8 cellular contexts compared by ENCODE assay signal in the genomic region with DNA sequence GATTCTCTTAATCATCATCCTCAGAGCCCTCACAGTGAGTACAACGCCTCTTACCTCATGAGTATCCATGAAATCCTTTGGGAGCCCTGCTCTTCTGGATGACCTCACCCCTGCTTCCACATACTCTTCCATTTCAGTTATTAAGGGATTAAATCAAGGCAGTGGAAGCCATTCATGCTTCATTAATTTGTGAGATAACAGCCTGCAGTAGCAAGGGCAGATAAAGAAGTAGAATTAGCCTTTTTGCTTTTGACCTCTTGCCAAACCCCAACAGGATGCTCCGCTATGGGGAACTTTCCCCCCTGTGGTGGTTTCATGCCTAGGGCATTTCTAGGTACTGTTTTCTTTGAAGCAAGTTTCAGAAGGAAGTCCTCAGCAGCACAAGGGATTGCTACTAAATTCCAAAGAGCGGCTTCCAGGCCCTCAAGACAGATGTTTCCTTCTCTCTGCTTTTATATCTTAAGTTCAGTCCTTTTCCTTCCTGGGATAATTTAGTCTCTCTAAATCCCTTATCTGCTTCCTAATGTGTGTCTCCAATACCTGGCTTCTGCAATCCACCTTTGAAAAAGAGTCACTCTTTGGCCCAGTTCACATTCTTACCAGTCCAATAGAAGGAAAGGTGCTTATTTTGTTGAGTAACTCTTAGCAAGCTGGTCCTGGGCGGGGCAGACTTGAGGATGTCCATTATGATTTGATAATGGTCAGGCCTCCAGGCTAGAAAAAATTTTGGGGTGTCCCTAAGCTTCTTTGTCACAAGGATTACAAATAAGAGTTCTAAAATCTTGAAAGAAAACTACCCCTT.
DNase-seq lines count a peak whose midpoint lies in the region; ATAC-seq and TF ChIP-seq lines count a peak whose summit lies in the region.

No MANE protein-coding gene starts in this region.

- H3K27me3 ChIP-seq in DND-41 (ENCODE audit: insufficient read depth, low read length, poor library complexity) (no peaks in the 10 kb centered on the region), Karpas-422 (ENCODE audit: low read length) (0 out of 2 replicates have a peak, but pooled peaks cover 3% of the 10 kb centered on the region)

- H3K27ac ChIP-seq in DND-41 (ENCODE audit: low read length), result peak overlapping the region; percentile 55; the same call in 1 of the 2 replicates
- no peak overlapping the region for H3K27ac ChIP-seq in Karpas-422 (ENCODE audit: low read length)

- H3K9me3 ChIP-seq in DND-41 (ENCODE audit: insufficient read depth, low read length, severe bottlenecking) (peaks cover 4% of the 10 kb centered on the region), Karpas-422 (ENCODE audit: low read length) (no peaks in the 10 kb centered on the region)

- ATAC-seq in DND-41 (ENCODE audit: insufficient read depth, low read depth) (peak; percentile 86), HG02623 (IDR thresholded peaks at IDR 0.05; ENCODE audit: unreplicated experiment) (peak; percentile 74), GM21515 (IDR thresholded peaks at IDR 0.05; ENCODE audit: unreplicated experiment) (no peak)

- H3K9me2 ChIP-seq in Karpas-422 (replicated peaks; ENCODE audit: insufficient read depth, low read length), result no peaks in the 10 kb centered on the region

- H3K36me3 Mint-ChIP-seq in neural crest cell (ENCODE audit: low read depth), result peaks cover 17% of the 10 kb centered on the region

- H3K4me2 ChIP-seq in DND-41 (ENCODE audit: insufficient read depth, low read length) (peak overlapping the region; percentile 1; the same call in 1 of the 2 replicates), Karpas-422 (ENCODE audit: low read depth, low read length, poor library complexity, severe bottlenecking) (no peak overlapping the region)

- peaks cover 64% of the 10 kb centered on the region for H3K4me1 Mint-ChIP-seq in neural crest cell

- H3K27ac Mint-ChIP-seq in neural crest cell (ENCODE audit: unreplicated experiment), result peak overlapping the region; percentile 46

- no peaks in the 10 kb centered on the region for H4K20me1 ChIP-seq in DND-41 (ENCODE audit: insufficient read depth, low read length)
- H4K20me1 ChIP-seq in Karpas-422 (ENCODE audit: insufficient read depth, low read depth, low read length), result no peaks in the 10 kb centered on the region

- H3K9ac ChIP-seq in DND-41 (ENCODE audit: low read depth, low read length) (no peak overlapping the region), Karpas-422 (ENCODE audit: low read length) (no peak overlapping the region)

- H3K79me2 ChIP-seq in DND-41 (ENCODE audit: insufficient read depth, low read length), result no peaks in the 10 kb centered on the region
- no peaks in the 10 kb centered on the region for H3K79me2 ChIP-seq in Karpas-422 (ENCODE audit: low read length)

- H3K27me3 Mint-ChIP-seq in neural crest cell (ENCODE audit: low read depth), result no peaks in the 10 kb centered on the region

- peak; percentile 42 for TF ChIP-seq CTCF in DND-41 (IDR thresholded peaks at IDR 0.05; ENCODE audit: borderline replicate concordance, extremely low read depth, low read length, poor library complexity, severe bottlenecking)
- peak; percentile 15 for TF ChIP-seq CTCF in choroid plexus epithelial cell (conservative IDR thresholded peaks at IDR 0.05; ENCODE audit: low read depth, low read length)
- TF ChIP-seq CTCF in neural crest cell (conservative IDR thresholded peaks at IDR 0.05), result no peak

- no peak overlapping the region for H2AFZ ChIP-seq in DND-41 (ENCODE audit: low read depth, low read length)
- H2AFZ ChIP-seq in Karpas-422 (ENCODE audit: low read length), result no peak overlapping the region

- H3K4me1 ChIP-seq in DND-41 (ENCODE audit: insufficient read depth, low read length) (peaks cover 51% of the 10 kb centered on the region), Karpas-422 (ENCODE audit: low read length) (no peaks in the 10 kb centered on the region)

- DNase-seq in DND-41 (peak; percentile 77), NCI-H524 (lab: John Stamatoyannopoulos, UW) (peak; percentile 80 to 88), choroid plexus epithelial cell (ENCODE audit: low read depth) (peak; percentile 77), neural crest cell (ENCODE audit: low read depth, low spot score) (no peak), Karpas-422 (no peak), amniotic stem cell (lab: John Stamatoyannopoulos, UW) (no peak)

- no peak overlapping the region for H3K4me3 ChIP-seq in DND-41 (ENCODE audit: low read depth in 1 of 2, low read length in 2 of 2)
- no peak overlapping the region for H3K4me3 ChIP-seq in choroid plexus epithelial cell (ENCODE audit: low read depth, low read length)
- no peak overlapping the region for H3K4me3 ChIP-seq in Karpas-422 (ENCODE audit: low read length)

- no peaks in the 10 kb centered on the region for H3K36me3 ChIP-seq in DND-41 (ENCODE audit: insufficient read depth, low read length)
- H3K36me3 ChIP-seq in Karpas-422 (ENCODE audit: insufficient read depth, low read length), result no peaks in the 10 kb centered on the region

- peaks cover 5% of the 10 kb centered on the region for H3K9me3 Mint-ChIP-seq in neural crest cell

- H3K4me3 Mint-ChIP-seq in neural crest cell, result peak overlapping the region; percentile 2

Comparison
In these comparisons a context has a peak if more than half of its experiments do, and no peak if none do; other contexts are left out.
1. DNase-seq: peak in DND-41 (single experiment), NCI-H524 (2 of 2) and choroid plexus epithelial cell (single experiment); none in neural crest cell (single experiment), Karpas-422 (single experiment) and amniotic stem cell (single experiment).